ENCODE assay signal across 15 cellular contexts in the genomic region with DNA sequence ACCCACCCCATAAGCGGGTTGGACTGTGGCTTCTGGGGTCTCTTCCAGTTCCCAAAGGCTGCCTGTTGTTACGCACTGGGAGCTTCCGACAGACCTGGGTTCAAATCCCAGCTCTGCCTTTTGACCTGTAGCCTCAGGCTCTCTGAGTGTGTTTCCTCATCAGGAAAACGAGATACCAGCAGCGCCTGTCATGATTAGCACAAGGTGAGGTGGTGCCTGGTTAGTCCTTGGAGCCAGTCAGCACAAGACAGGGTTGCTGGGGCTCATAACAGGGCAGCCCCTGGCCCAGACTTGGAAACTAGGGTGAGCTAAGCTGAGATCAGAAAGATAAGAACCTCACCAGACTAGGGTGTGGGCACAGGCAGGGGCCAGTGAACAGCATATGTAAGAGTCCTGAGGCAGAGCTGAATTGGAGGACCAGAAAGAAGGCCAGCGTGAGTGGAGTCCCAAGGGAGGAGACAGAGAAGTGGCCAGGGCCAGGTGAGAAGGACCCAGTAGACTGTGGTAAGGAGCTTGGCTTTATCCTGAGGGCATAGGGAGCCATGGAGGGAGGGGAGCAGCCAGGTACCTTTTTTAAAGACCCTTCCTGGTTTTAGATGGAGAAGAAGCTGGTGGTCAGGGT.
"Had no signal": no experiment of that assay in that cellular context is flagged by ENCODE, and none has a peak within 500 bp of the region (broad histone marks: within the 10 kb centered on the region; RNA-seq: fewer than 3 reads in every experiment).

No MANE protein-coding gene starts in this region.

- DNase-seq: activated CD8-positive, alpha-beta T cell treated with anti-CD3 and anti-CD28 coated beads for 36 hours; activated naive CD4-positive, alpha-beta T cell; aorta; colonic mucosa; effector CD4-positive, alpha-beta T cell; gastrocnemius medialis; lower lobe of right lung; naive B cell; stimulated activated CD4-positive, alpha-beta T cell treated with anti-CD3 and anti-CD28 coated beads, Interleukin-15, amount 100 ng/mL, for 24 hours; stimulated activated CD4-positive, alpha-beta T cell treated with anti-CD3 and anti-CD28 coated beads, Interleukin-4, amount 100 ng/mL, for 24 hours had no signal

- ATAC-seq: activated CD4-positive, alpha-beta T cell treated with anti-CD3 and anti-CD28 coated beads for 36 hours; gastrocnemius medialis had no signal

- H3K4me1 ChIP-seq: colonic mucosa, gastrocnemius medialis, lower lobe of right lung had no signal

- H3K27ac Mint-ChIP-seq: activated CD4-positive, alpha-beta T cell treated with anti-CD3 and anti-CD28 coated beads for 36 hours; activated CD8-positive, alpha-beta T cell treated with anti-CD3 and anti-CD28 coated beads for 36 hours; T-helper 2 cell treated with Interferon-gamma antibody and Interleukin-4, amounts not matched to agents 5 μg/mL and 100 μg/mL, for 36 hours had no signal

- H3K9me3 Mint-ChIP-seq: activated CD8-positive, alpha-beta T cell treated with anti-CD3 and anti-CD28 coated beads for 36 hours; naive B cell; T-helper 2 cell treated with Interferon-gamma antibody and Interleukin-4, amounts not matched to agents 5 μg/mL and 100 μg/mL, for 36 hours had no signal

- H3K27ac ChIP-seq: colonic mucosa, gastrocnemius medialis, lower lobe of right lung, neutrophil, thyroid gland had no signal

- H3K4me3 Mint-ChIP-seq: activated CD4-positive, alpha-beta T cell treated with anti-CD3 and anti-CD28 coated beads for 36 hours; T-helper 2 cell treated with Interferon-gamma antibody and Interleukin-4, amounts not matched to agents 5 μg/mL and 100 μg/mL, for 36 hours had no signal

- H3K4me3 ChIP-seq: colonic mucosa, gastrocnemius medialis, lower lobe of right lung, thyroid gland had no signal

- H3K27me3 ChIP-seq: thyroid gland had no signal

- H3K36me3 ChIP-seq: colonic mucosa, gastrocnemius medialis, lower lobe of right lung, neutrophil, thyroid gland had no signal

- H3K9me3 ChIP-seq: colonic mucosa, gastrocnemius medialis, lower lobe of right lung, neutrophil, thyroid gland had no signal

- FAIRE-seq: endothelial cell of umbilical vein had no signal
